ENCODE assay signal across 19 cellular contexts in the genomic region with DNA sequence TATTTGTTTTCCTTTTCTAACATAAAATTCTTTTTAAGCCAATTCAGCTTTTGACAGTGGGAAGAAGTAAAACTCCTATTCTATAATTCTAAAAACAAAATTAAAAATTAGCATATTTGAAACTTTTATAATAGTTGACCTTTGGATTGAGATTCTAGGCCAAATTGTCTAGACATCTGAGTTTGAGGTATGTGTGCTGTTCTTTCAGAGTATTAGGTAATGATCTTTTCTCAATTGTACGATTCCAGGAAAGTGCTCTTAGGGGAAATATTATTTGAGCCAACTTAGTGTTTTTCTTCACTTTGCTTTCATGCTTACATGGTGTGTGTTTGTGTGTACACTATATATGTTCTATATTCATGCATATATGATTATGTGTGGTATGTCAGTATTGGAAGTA.
DNase-seq lines count a peak whose midpoint lies in the region; ATAC-seq, FAIRE-seq and TF ChIP-seq lines count a peak whose summit lies in the region.
"Had no signal": no experiment of that assay in that cellular context is flagged by ENCODE, and none has a peak within 500 bp of the region (broad histone marks: within the 10 kb centered on the region; RNA-seq: fewer than 3 reads in every experiment).

No MANE protein-coding gene starts in this region.

- H3K27ac Mint-ChIP-seq in immature natural killer cell, result no peak overlapping the region
- no peak overlapping the region for H3K27ac Mint-ChIP-seq in stimulated activated naive B cell treated with anti-CD40 and anti-IgM and Interleukin-4, amounts not matched to agents 10 μg/mL and 1 μg/mL and 100 μg/mL, for 72 hours
- H3K27ac Mint-ChIP-seq: B cell; CD8-positive, alpha-beta T cell; IgD-negative memory B cell had no signal

- H3K27ac ChIP-seq in liver (ENCODE audit: low read depth in 1 of 2, low read length in 2 of 2) (peak overlapping the region; percentile 5 to 52), HepG2 (ENCODE audit: extremely low read length, insufficient read depth, low read length) (no peak overlapping the region), right lobe of liver (peak overlapping the region in 2 of 3 donors; percentile 50 to 54)
- H3K27ac ChIP-seq: 22Rv1; BLaER1 treated with 17β-estradiol and CSF1 and Interleukin-3, amounts not matched to agents 10 nM and 100 nM had no signal

- H3K27me3 Mint-ChIP-seq in immature natural killer cell (ENCODE audit: low read depth in 3 of 3), result peaks cover 0 to 4% (median 3%) of the 10 kb centered on the region in 3 donors
- H3K27me3 Mint-ChIP-seq in stimulated activated naive B cell treated with anti-CD40 and anti-IgM and Interleukin-4, amounts not matched to agents 10 μg/mL and 1 μg/mL and 100 μg/mL, for 72 hours, result no peaks in the 10 kb centered on the region
- H3K27me3 Mint-ChIP-seq: IgD-negative memory B cell had no signal

- no peaks in the 10 kb centered on the region for H3K79me2 ChIP-seq in HepG2 (ENCODE audit: insufficient read depth, low read length)

- H3K9me3 Mint-ChIP-seq in immature natural killer cell, result peaks cover 0 to 4% (median 0%) of the 10 kb centered on the region in 6 donors
- H3K9me3 Mint-ChIP-seq in stimulated activated naive B cell treated with anti-CD40 and anti-IgM and Interleukin-4, amounts not matched to agents 10 μg/mL and 1 μg/mL and 100 μg/mL, for 72 hours, result peaks cover 6 to 9% of the 10 kb centered on the region in 2 donors

- CTCF ChIA-PET in HepG2 (lab: Yijun Ruan, JAX; ENCODE audit: low intra/inter-chr PET ratio, low total read pairs), result no interaction called here

- H3K36me3 Mint-ChIP-seq in immature natural killer cell, result peaks cover 0 to 5% (median 0%) of the 10 kb centered on the region in 3 donors
- peaks cover 5 to 13% of the 10 kb centered on the region in 2 donors for H3K36me3 Mint-ChIP-seq in stimulated activated naive B cell treated with anti-CD40 and anti-IgM and Interleukin-4, amounts not matched to agents 10 μg/mL and 1 μg/mL and 100 μg/mL, for 72 hours

- H3K4me2 ChIP-seq in HepG2 (ENCODE audit: low read depth, low read length), result no peak overlapping the region
- H3K4me2 ChIP-seq: BLaER1 treated with 17β-estradiol and CSF1 and Interleukin-3, amounts not matched to agents 10 nM and 100 nM had no signal

- peaks cover 1 to 18% (median 12%) of the 10 kb centered on the region in 4 donors for H3K4me1 ChIP-seq in liver (ENCODE audit: control insufficient read depth in 4 of 4, insufficient read depth in 4 of 4, low read length in 3 of 4)
- H3K4me1 ChIP-seq in HepG2 (ENCODE audit: insufficient read depth, low read length), result no peaks in the 10 kb centered on the region
- peaks cover 0 to 18% (median 9%) of the 10 kb centered on the region in 4 donors for H3K4me1 ChIP-seq in right lobe of liver
- H3K4me1 ChIP-seq: BLaER1 treated with 17β-estradiol and CSF1 and Interleukin-3, amounts not matched to agents 10 nM and 100 nM had no signal

- TF ChIP-seq EP300 in HepG2 (IDR thresholded peaks at IDR 0.05; ENCODE audit: low read depth in 2 of 2, low read length in 2 of 2) (no peak), HepG2 (CRISPR knock-in tag; IDR thresholded peaks at IDR 0.05; ENCODE audit: borderline replicate concordance) (no peak)

- H3K27me3 ChIP-seq in liver (ENCODE audit: control insufficient read depth in 4 of 4, insufficient read depth in 4 of 4, low read length in 3 of 4) (no peaks in the 10 kb centered on the region), HepG2 (ENCODE audit: control insufficient read depth in 1 of 2, insufficient read depth in 2 of 2, low read length in 2 of 2) (no peaks in the 10 kb centered on the region), right lobe of liver (no peaks in the 10 kb centered on the region)
- H3K27me3 ChIP-seq: BLaER1 treated with 17β-estradiol and CSF1 and Interleukin-3, amounts not matched to agents 10 nM and 100 nM had no signal

- POLR2A ChIA-PET in HepG2 (lab: Yijun Ruan, JAX), result no interaction called here

- H2AFZ ChIP-seq in HepG2 (ENCODE audit: low read length), result no peak overlapping the region

- no peak for TF ChIP-seq POLR2A in HepG2 (IDR thresholded peaks at IDR 0.05; ENCODE audit: insufficient read depth in 1 of 2, low read depth in 2 of 2, low read length in 2 of 2)
- no peak for TF ChIP-seq POLR2A in right lobe of liver (IDR thresholded peaks at IDR 0.05)

- no peak for DNase-seq in HepG2 (ENCODE audit: low spot score)
- peak; percentile 33 for DNase-seq in choroid plexus epithelial cell (ENCODE audit: low read depth)
- no peak for DNase-seq in right lobe of liver
- no peak for DNase-seq in immature natural killer cell
- DNase-seq in stimulated activated naive B cell treated with anti-CD40 and anti-IgM and Interleukin-4, amounts not matched to agents 10 μg/mL and 1 μg/mL and 100 μg/mL, for 72 hours, result no peak
- DNase-seq in stimulated activated CD4-positive, alpha-beta T cell treated with anti-CD3 and anti-CD28 coated beads, Interleukin-4, amount 100 ng/mL, for 24 hours, result no peak
- no peak for DNase-seq in AML-193 (lab: John Stamatoyannopoulos, UW)
- DNase-seq: Calu3; CD8-positive, alpha-beta T cell; DMS79 treated with DMSO at 0.1 percent for 48 hours; HCEC 1CT had no signal

- 29% methylated on average over 1 of the region's 1 CpG for WGBS in liver
- 96% methylated on average over 1 of the region's 1 CpG for WGBS in HepG2 (ENCODE audit: low lambda C conversion rate)
- 35% methylated on average over 1 of the region's 1 CpG for WGBS in right lobe of liver (ENCODE audit: insufficient coverage, low coverage, low lambda C conversion rate, missing lambda C conversion rate)

- H3K9me3 ChIP-seq in liver (ENCODE audit: control insufficient read depth in 4 of 4, low read length in 3 of 4) (no peaks in the 10 kb centered on the region), HepG2 (ENCODE audit: low read length) (peaks cover 5% of the 10 kb centered on the region; the same call in 1 of the 2 replicates), right lobe of liver (no peaks in the 10 kb centered on the region)

- no peak for FAIRE-seq in HepG2 (lab: Jason Lieb, UNC)
- FAIRE-seq: GM12891, GM19239, HTR-8/SVneo had no signal

- no TSS peak for BruUV-seq in HepG2 (replicated peaks; lab: Mats Ljungman, UMichigan)

- no peaks in the 10 kb centered on the region for H4K20me1 ChIP-seq in HepG2 (ENCODE audit: insufficient read depth, low read length)
- H4K20me1 ChIP-seq: BLaER1 treated with 17β-estradiol and CSF1 and Interleukin-3, amounts not matched to agents 10 nM and 100 nM had no signal

- H3K36me3 ChIP-seq in liver (ENCODE audit: control insufficient read depth in 4 of 4, insufficient read depth in 3 of 4, low read depth in 1 of 4, low read length in 3 of 4), result peaks cover 0 to 12% (median 5%) of the 10 kb centered on the region in 4 donors
- peaks cover 0 to 12% of the 10 kb centered on the region in 2 experiments; a peak in 4 of 5 replicates for H3K36me3 ChIP-seq in HepG2 (replicated peaks in 1 of 2; ENCODE audit: control insufficient read depth in 1 of 2, insufficient read depth in 2 of 2, low read length in 2 of 2)
- peaks cover 0 to 2% (median 0%) of the 10 kb centered on the region in 4 donors for H3K36me3 ChIP-seq in right lobe of liver

- H3K4me3 ChIP-seq in liver (ENCODE audit: low read depth in 1 of 3, low read length in 3 of 3), result no peak overlapping the region
- H3K4me3 ChIP-seq in HepG2 (replicated peaks in 1 of 3; ENCODE audit: insufficient read depth in 1 of 3, low read depth in 2 of 3, low read length in 3 of 3), result no peak overlapping the region
- no peak overlapping the region for H3K4me3 ChIP-seq in choroid plexus epithelial cell (ENCODE audit: low read depth, low read length)
- no peak overlapping the region for H3K4me3 ChIP-seq in right lobe of liver
- H3K4me3 ChIP-seq: BLaER1 treated with 17β-estradiol and CSF1 and Interleukin-3, amounts not matched to agents 10 nM and 100 nM had no signal

- in situ Hi-C loops in HepG2 (cut with HindIII; ENCODE audit: extremely low pct_ligation_motif_present, low pct_unique_long_range_greater_than_20kb), result no loop called here

- intact Hi-C loops in HepG2 (cut with micrococcal nuclease; ENCODE audit: unreplicated experiment) (no loop called here), right lobe of liver (cut with DNase I) (no loop called here)

- no peak for TF ChIP-seq RAD21 in liver (IDR thresholded peaks at IDR 0.05)
- TF ChIP-seq RAD21 in HepG2 (CRISPR knock-in tag; IDR thresholded peaks at IDR 0.05), result no peak

- ATAC-seq in HepG2, result no peak
- peak; percentile 68 to 79 (median 74) for ATAC-seq in right lobe of liver
- no peak for ATAC-seq in stimulated activated naive B cell treated with anti-CD40 and anti-IgM and Interleukin-4, amounts not matched to agents 10 μg/mL and 1 μg/mL and 100 μg/mL, for 72 hours (replicated peaks)
- ATAC-seq: CD8-positive, alpha-beta T cell had no signal

- TF ChIP-seq CTCF in liver (IDR thresholded peaks at IDR 0.05; ENCODE audit: low read depth, low read length, missing input control) (no peak), HepG2 (CRISPR knock-in tag; IDR thresholded peaks at IDR 0.05) (no peak), choroid plexus epithelial cell (conservative IDR thresholded peaks at IDR 0.05; ENCODE audit: low read depth, low read length) (no peak), right lobe of liver (IDR thresholded peaks at IDR 0.05) (no peak)

- H3K4me3 Mint-ChIP-seq in immature natural killer cell, result no peak overlapping the region
- H3K4me3 Mint-ChIP-seq in stimulated activated naive B cell treated with anti-CD40 and anti-IgM and Interleukin-4, amounts not matched to agents 10 μg/mL and 1 μg/mL and 100 μg/mL, for 72 hours, result no peak overlapping the region
- H3K4me3 Mint-ChIP-seq: B cell; CD8-positive, alpha-beta T cell; IgD-negative memory B cell had no signal

- H3K9ac ChIP-seq in liver (ENCODE audit: low read depth in 1 of 2, low read length in 2 of 2), result no peak overlapping the region
- no peak overlapping the region for H3K9ac ChIP-seq in HepG2 (ENCODE audit: insufficient read depth, low read depth, low read length)
- H3K9ac ChIP-seq: BLaER1 treated with 17β-estradiol and CSF1 and Interleukin-3, amounts not matched to agents 10 nM and 100 nM had no signal

- no peaks in the 10 kb centered on the region for H3K4me1 Mint-ChIP-seq in immature natural killer cell
- H3K4me1 Mint-ChIP-seq in stimulated activated naive B cell treated with anti-CD40 and anti-IgM and Interleukin-4, amounts not matched to agents 10 μg/mL and 1 μg/mL and 100 μg/mL, for 72 hours, result no peaks in the 10 kb centered on the region
- H3K4me1 Mint-ChIP-seq: B cell, IgD-negative memory B cell had no signal

TF ChIP-seq in liver, 16 proteins besides CTCF, POLR2A, EP300 and RAD21 (continues in another document):
- TF ChIP-seq, protein P1, sequence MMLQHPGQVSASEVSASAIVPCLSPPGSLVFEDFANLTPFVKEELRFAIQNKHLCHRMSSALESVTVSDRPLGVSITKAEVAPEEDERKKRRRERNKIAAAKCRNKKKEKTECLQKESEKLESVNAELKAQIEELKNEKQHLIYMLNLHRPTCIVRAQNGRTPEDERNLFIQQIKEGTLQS (IDR thresholded peaks at IDR 0.05), result no peak
- TF ChIP-seq FOXA1 (IDR thresholded peaks at IDR 0.05) (no peak), SP1 (IDR thresholded peaks at IDR 0.05) (peak; percentile 41)

TF ChIP-seq in HepG2, 621 proteins besides CTCF, POLR2A, EP300 and RAD21 (continues in another document):
- no peak for TF ChIP-seq ZNF724P (CRISPR knock-in tag; IDR thresholded peaks at IDR 0.05; ENCODE audit: borderline replicate concordance)
- no peak for TF ChIP-seq ZNF224 (CRISPR knock-in tag; IDR thresholded peaks at IDR 0.05)
- no peak for TF ChIP-seq MED13 (CRISPR knock-in tag; IDR thresholded peaks at IDR 0.05)

Comparison
In these comparisons a context has a peak if more than half of its experiments do, and no peak if none do; other contexts are left out.
1. ATAC-seq: peak in right lobe of liver (4 of 4); none in HepG2 (single experiment) and stimulated activated naive B cell treated with anti-CD40 and anti-IgM and Interleukin-4, amounts not matched to agents 10 μg/mL and 1 μg/mL and 100 μg/mL, for 72 hours (0 of 2).